ENCODE assay signal across 24 cellular contexts in the genomic region with DNA sequence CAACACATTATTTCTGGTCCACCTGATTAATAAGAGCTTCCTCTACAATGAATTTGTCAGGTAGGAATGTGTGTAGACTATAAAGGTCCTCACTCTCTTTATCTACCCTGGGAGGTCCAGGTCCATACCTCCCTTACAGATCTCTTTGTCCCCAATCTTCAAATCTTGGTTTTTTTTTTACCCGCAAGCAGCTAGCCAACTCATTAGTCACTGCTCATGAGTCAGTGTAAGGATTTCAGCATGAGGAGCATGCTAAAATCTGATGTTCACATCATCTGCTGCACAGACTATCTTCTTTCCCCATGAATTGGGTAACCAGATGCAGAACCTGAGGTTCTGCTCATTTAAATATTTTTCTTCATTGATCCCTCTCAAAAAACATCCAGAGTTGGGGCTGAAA.
DNase-seq lines count a peak whose midpoint lies in the region; ATAC-seq lines count a peak whose summit lies in the region.
"Had no signal": no experiment of that assay in that cellular context is flagged by ENCODE, and none has a peak within 500 bp of the region (broad histone marks: within the 10 kb centered on the region; RNA-seq: fewer than 3 reads in every experiment).

No MANE protein-coding gene starts in this region.

- no peaks in the 10 kb centered on the region for H3K36me3 ChIP-seq in SJCRH30

- DNase-seq in AG20443 (ENCODE audit: low spot score) = peak; percentile 63
- peak; percentile 90 for DNase-seq in HT1080 (ENCODE audit: low read depth)
- DNase-seq in epithelial cell of prostate (ENCODE audit: low read depth, low spot score) = peak; percentile 3
- peak; percentile 74 for DNase-seq in kidney tubule cell (ENCODE audit: low spot score)
- no peak for DNase-seq in pons (ENCODE audit: low spot score)
- DNase-seq in activated naive CD4-positive, alpha-beta T cell treated with anti-CD3 and anti-CD28 coated beads, Interleukin-2, amount 50 U/mL, for 72 hours (ENCODE audit: low spot score in 2 of 2) = no peak
- DNase-seq in SJCRH30 = no peak
- DNase-seq: Calu3; CD4-positive, alpha-beta T cell; HFFc6; KG1; NCI-H1048; NCI-H146; NCI-H2081; NCI-H510A treated with DMSO at 0.1 percent for 48 hours; NCI-H82; Right ventricle myocardium superior; SK-N-SH had no signal

- no peaks in the 10 kb centered on the region for H3K36me3 Mint-ChIP-seq in activated naive CD4-positive, alpha-beta T cell treated with anti-CD3 and anti-CD28 coated beads, Interleukin-2, amount 50 U/mL, for 72 hours

- H3K27ac Mint-ChIP-seq in activated naive CD4-positive, alpha-beta T cell treated with anti-CD3 and anti-CD28 coated beads, Interleukin-2, amount 50 U/mL, for 72 hours = no peak overlapping the region
- H3K27ac Mint-ChIP-seq: B cell; CD4-positive, alpha-beta T cell; HFFc6 had no signal

- H3K27ac ChIP-seq in epithelial cell of prostate (no peak overlapping the region), SJCRH30 (no peak overlapping the region)
- H3K27ac ChIP-seq: A549, PC-9 had no signal

- H3K27me3 ChIP-seq in SJCRH30 = no peaks in the 10 kb centered on the region

- H3K4me3 ChIP-seq in SJCRH30 = no peak overlapping the region
- H3K4me3 ChIP-seq: A549, GM12878, PC-9 had no signal

- ATAC-seq in GM19455 (IDR thresholded peaks at IDR 0.05; ENCODE audit: unreplicated experiment) = no peak
- no peak for ATAC-seq in activated naive CD4-positive, alpha-beta T cell treated with anti-CD3 and anti-CD28 coated beads, Interleukin-2, amount 50 U/mL, for 72 hours
- ATAC-seq: A549, GM12878, HepG2 had no signal

- no peaks in the 10 kb centered on the region for H3K4me1 ChIP-seq in SJCRH30
- H3K4me1 ChIP-seq: A549 had no signal

- peaks cover 0 to 8% of the 10 kb centered on the region in 2 donors for H3K9me3 Mint-ChIP-seq in activated naive CD4-positive, alpha-beta T cell treated with anti-CD3 and anti-CD28 coated beads, Interleukin-2, amount 50 U/mL, for 72 hours

- H3K9me3 ChIP-seq in SJCRH30 (replicated peaks) = no peaks in the 10 kb centered on the region
- H3K9me3 ChIP-seq: A549, SK-N-SH had no signal

Comparison
In these comparisons a context has a peak if more than half of its experiments do, and no peak if none do; other contexts are left out.
1. DNase-seq: peak in AG20443 (single experiment), HT1080 (single experiment), epithelial cell of prostate (single experiment) and kidney tubule cell (single experiment); none in pons (single experiment), activated naive CD4-positive, alpha-beta T cell treated with anti-CD3 and anti-CD28 coated beads, Interleukin-2, amount 50 U/mL, for 72 hours (0 of 2) and SJCRH30 (0 of 2).